14 cellular contexts compared by ENCODE assay signal in the genomic region with DNA sequence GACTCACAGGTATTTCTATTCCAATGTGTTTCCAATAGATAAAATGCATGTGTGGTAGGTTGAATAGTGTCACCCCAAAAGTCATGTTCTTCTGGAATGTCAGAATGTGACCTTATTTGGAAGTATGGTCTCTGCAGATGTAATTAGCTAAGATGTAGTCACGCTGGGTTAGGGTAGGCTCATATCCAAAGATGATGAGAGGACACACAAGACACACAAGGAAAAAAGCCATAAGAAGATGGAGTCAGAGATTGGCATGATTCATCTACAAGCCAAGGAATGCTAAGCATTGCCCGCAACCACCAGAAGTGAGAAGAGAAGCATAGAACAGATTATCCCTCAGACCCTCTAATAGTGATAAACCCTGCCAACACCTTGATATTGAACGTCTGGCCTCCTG.
A peak's percentile ranks its signal among the peaks of the same experiment; 100 is the strongest.
DNase-seq lines count a peak whose midpoint lies in the region; ATAC-seq and TF ChIP-seq lines count a peak whose summit lies in the region.
"Had no signal": no experiment of that assay in that cellular context is flagged by ENCODE, and none has a peak within 500 bp of the region (broad histone marks: within the 10 kb centered on the region; RNA-seq: fewer than 3 reads in every experiment).

No MANE protein-coding gene starts in this region.

- ATAC-seq in HG03045 (IDR thresholded peaks at IDR 0.05; ENCODE audit: unreplicated experiment) (no peak), GM21717 (IDR thresholded peaks at IDR 0.05; ENCODE audit: unreplicated experiment) (no peak)
- ATAC-seq: HCT116, HepG2 had no signal

- TF ChIP-seq CTCF in AG10803 (conservative IDR thresholded peaks at IDR 0.05; ENCODE audit: low read length): no peak

- H3K4me3 ChIP-seq in AG10803 (ENCODE audit: low read length): no peak overlapping the region

- DNase-seq in AG10803 (ENCODE audit: low read depth) (peak; percentile 44), GM03348 (ENCODE audit: low spot score) (peak; percentile 32), RKO (ENCODE audit: low spot score) (peak; percentile 16), fibroblast of peridontal ligament (ENCODE audit: extremely low read depth) (peak; percentile 16), germinal center (ENCODE audit: low spot score) (no peak)
- DNase-seq: C1 segment of cervical spinal cord; Calu3; CD4-positive, alpha-beta T cell; DMS 273 treated with DMSO at 0.1 percent for 48 hours; GDM1 had no signal
